Comparison of ENCODE assay signal across 11 cellular contexts in genomic region chr6:138465007-138465645, GRCh38. TPM values are rescaled to one million over a fixed set of nuclear protein-coding genes. Genes with fewer than 3 reads are reported as not detected.
A peak's percentile ranks its signal among the peaks of the same experiment; 100 is the strongest.
DNase-seq lines count a peak whose midpoint lies in the region; FAIRE-seq and TF ChIP-seq lines count a peak whose summit lies in the region.
"Had no signal": no experiment of that assay in that cellular context is flagged by ENCODE, and none has a peak within 500 bp of the region (broad histone marks: within the 10 kb centered on the region; RNA-seq: fewer than 3 reads in every experiment).

No MANE protein-coding gene starts in this region.

- H3K27me3 ChIP-seq in bronchial epithelial cell (ENCODE audit: control insufficient read depth, insufficient read depth, low read length): no peaks in the 10 kb centered on the region
- no peaks in the 10 kb centered on the region for H3K27me3 ChIP-seq in muscle layer of duodenum (ENCODE audit: low read depth, low read length)

- H3K27ac ChIP-seq in muscle layer of duodenum (ENCODE audit: low read length): peak overlapping the region; percentile 54
- H3K27ac ChIP-seq: thoracic aorta had no signal

- no peak overlapping the region for H3K4me3 ChIP-seq in bronchial epithelial cell (ENCODE audit: low read depth, low read length)
- no peak overlapping the region for H3K4me3 ChIP-seq in muscle layer of duodenum (ENCODE audit: low read depth in 1 of 2, low read length in 2 of 2)
- H3K4me3 ChIP-seq: thoracic aorta had no signal

- FAIRE-seq in bronchial epithelial cell (lab: Jason Lieb, UNC): peak; percentile 64

- DNase-seq in COLO829 (ENCODE audit: low spot score): peak; percentile 46
- peak; percentile 42 for DNase-seq in LoVo (ENCODE audit: low spot score)
- DNase-seq in bronchial epithelial cell (ENCODE audit: low read depth): peak; percentile 100
- no peak for DNase-seq in medulla oblongata (ENCODE audit: extremely low spot score)
- no peak for DNase-seq in NCI-H187 (lab: John Stamatoyannopoulos, UW)
- no peak for DNase-seq in stimulated activated CD4-positive, alpha-beta T cell treated with anti-CD3 and anti-CD28 coated beads, Interleukin-4, amount 100 ng/mL, for 1 hour
- no peak for DNase-seq in NCI-H146 (lab: John Stamatoyannopoulos, UW)
- DNase-seq: activated CD4-positive, alpha-beta T cell treated with anti-CD3 and anti-CD28 coated beads, Interleukin-2, amount 50 U/mL, for 4 hours; right cardiac atrium had no signal

- no peaks in the 10 kb centered on the region for H3K4me1 ChIP-seq in muscle layer of duodenum (ENCODE audit: control insufficient read depth in 1 of 2, insufficient read depth in 2 of 2, low read length in 2 of 2)

- TF ChIP-seq CTCF in bronchial epithelial cell (IDR thresholded peaks at IDR 0.05; ENCODE audit: insufficient read depth, low read length, severe bottlenecking): no peak

- H3K9me3 ChIP-seq in muscle layer of duodenum (ENCODE audit: control insufficient read depth in 1 of 2, low read length in 2 of 2): no peaks in the 10 kb centered on the region
- H3K9me3 ChIP-seq: thoracic aorta had no signal

- H3K36me3 ChIP-seq in bronchial epithelial cell (ENCODE audit: control insufficient read depth, insufficient read depth, low read length) (peaks cover 6% of the 10 kb centered on the region), muscle layer of duodenum (ENCODE audit: control insufficient read depth in 1 of 2, insufficient read depth in 2 of 2, low read length in 2 of 2) (peaks cover 6 to 12% of the 10 kb centered on the region in 2 donors)
- H3K36me3 ChIP-seq: thoracic aorta had no signal

RNA-seq across cellular contexts. Expression of gene NHSL1, which starts 34.2 kb away (rescaled TPM):
- 6.3 and 12.5 TPM in 2 replicates for total RNA-seq in bronchial epithelial cell

Comparison
In these comparisons a context has a peak if more than half of its experiments do, and no peak if none do; other contexts are left out.
1. DNase-seq: peak in COLO829 (single experiment), LoVo (single experiment) and bronchial epithelial cell (single experiment); none in medulla oblongata (single experiment), NCI-H187 (0 of 2), stimulated activated CD4-positive, alpha-beta T cell treated with anti-CD3 and anti-CD28 coated beads, Interleukin-4, amount 100 ng/mL, for 1 hour (single experiment) and NCI-H146 (single experiment).